Comparison of ENCODE assay signal across 23 cellular contexts in the genomic region with DNA sequence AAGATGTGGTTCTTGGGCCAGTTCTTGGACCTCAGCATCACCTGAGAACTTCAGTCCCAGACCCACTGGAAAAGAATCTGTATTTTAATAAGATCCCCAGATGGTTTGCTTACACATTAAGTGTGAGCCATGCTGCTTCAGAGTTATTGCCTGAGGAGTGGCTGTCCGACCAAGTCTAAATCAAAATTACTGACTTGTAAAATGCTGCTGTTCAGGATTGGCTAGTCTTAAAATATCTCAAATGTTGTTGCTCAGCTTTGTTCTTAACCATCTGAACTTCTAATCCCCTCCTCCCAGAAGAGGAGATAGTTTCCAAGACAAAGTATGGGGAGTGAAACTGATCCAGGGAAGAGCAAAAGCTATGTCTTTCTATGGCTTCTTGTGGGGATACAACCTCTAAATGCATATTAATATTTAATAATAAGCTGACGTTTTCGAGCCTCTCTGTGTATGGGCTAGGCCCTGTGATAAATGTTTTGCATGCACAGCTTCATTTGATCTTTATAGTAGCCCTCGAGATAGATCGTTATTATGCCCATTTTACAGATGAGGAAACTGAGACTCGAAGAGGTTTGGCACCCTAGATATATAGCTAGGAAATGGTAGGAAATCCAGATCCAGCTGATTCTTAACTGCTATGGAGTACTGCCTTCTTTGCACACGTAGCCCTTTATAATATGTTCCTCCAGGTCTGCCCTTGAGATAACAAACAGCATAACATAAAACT. TPM values are rescaled to one million over a fixed set of nuclear protein-coding genes. Genes with fewer than 3 reads are reported as not detected.
"Had no signal": no experiment of that assay in that cellular context is flagged by ENCODE, and none has a peak within 500 bp of the region (broad histone marks: within the 10 kb centered on the region; RNA-seq: fewer than 3 reads in every experiment).

No MANE protein-coding gene starts in this region.

- H3K27ac ChIP-seq: ascending aorta, left lung, neutrophil, ovary, psoas muscle, skin epidermis, suprapubic skin had no signal

- H3K27me3 Mint-ChIP-seq: activated naive CD4-positive, alpha-beta T cell treated with anti-CD3 and anti-CD28 coated beads, Interleukin-2, amount 50 U/mL, for 24 hours; central memory CD8-positive, alpha-beta T cell; natural killer cell treated with Interleukin-12 subunit alpha and Interleukin-12 subunit beta and Interleukin-15 and Interleukin-18, amount 100 ng/mL, for 72 hours; stimulated activated naive CD8-positive, alpha-beta T cell treated with anti-CD3 and anti-CD28 coated beads, Interleukin-15, amount 100 ng/mL, for 72 hours had no signal

- H3K27me3 ChIP-seq: ascending aorta, dorsolateral prefrontal cortex, esophagus squamous epithelium, left lung, neutrophil, ovary, suprapubic skin had no signal

- H3K4me3 Mint-ChIP-seq: activated CD8-positive, alpha-beta T cell treated with anti-CD3 and anti-CD28 coated beads, Interleukin-2, amount 10 ng/mL, durations not matched to agents 7 days and 5 days; activated naive CD4-positive, alpha-beta T cell treated with anti-CD3 and anti-CD28 coated beads, Interleukin-2, amount 50 U/mL, for 24 hours; central memory CD8-positive, alpha-beta T cell; immature natural killer cell; natural killer cell treated with Interleukin-12 subunit alpha and Interleukin-12 subunit beta and Interleukin-15 and Interleukin-18, amount 100 ng/mL, for 72 hours; stimulated activated naive CD8-positive, alpha-beta T cell treated with anti-CD3 and anti-CD28 coated beads, Interleukin-15, amount 100 ng/mL, for 72 hours had no signal

- H3K36me3 ChIP-seq: neutrophil, ovary had no signal

- H3K9me3 Mint-ChIP-seq: activated naive CD4-positive, alpha-beta T cell treated with anti-CD3 and anti-CD28 coated beads, Interleukin-2, amount 50 U/mL, for 24 hours; central memory CD8-positive, alpha-beta T cell; natural killer cell treated with Interleukin-12 subunit alpha and Interleukin-12 subunit beta and Interleukin-15 and Interleukin-18, amount 100 ng/mL, for 72 hours; stimulated activated naive CD8-positive, alpha-beta T cell treated with anti-CD3 and anti-CD28 coated beads, Interleukin-15, amount 100 ng/mL, for 72 hours had no signal

- H3K4me1 Mint-ChIP-seq: activated naive CD4-positive, alpha-beta T cell treated with anti-CD3 and anti-CD28 coated beads, Interleukin-2, amount 50 U/mL, for 24 hours; central memory CD8-positive, alpha-beta T cell; immature natural killer cell had no signal

- H3K36me3 Mint-ChIP-seq: natural killer cell treated with Interleukin-12 subunit alpha and Interleukin-12 subunit beta and Interleukin-15 and Interleukin-18, amount 100 ng/mL, for 72 hours had no signal

- H3K27ac Mint-ChIP-seq: activated CD8-positive, alpha-beta T cell treated with anti-CD3 and anti-CD28 coated beads, Interleukin-2, amount 10 ng/mL, durations not matched to agents 7 days and 5 days; activated naive CD4-positive, alpha-beta T cell treated with anti-CD3 and anti-CD28 coated beads, Interleukin-2, amount 50 U/mL, for 24 hours; immature natural killer cell; natural killer cell treated with Interleukin-12 subunit alpha and Interleukin-12 subunit beta and Interleukin-15 and Interleukin-18, amount 100 ng/mL, for 72 hours; stimulated activated naive CD8-positive, alpha-beta T cell treated with anti-CD3 and anti-CD28 coated beads, Interleukin-15, amount 100 ng/mL, for 72 hours had no signal

- H3K4me1 ChIP-seq: psoas muscle, suprapubic skin had no signal

- H3K9me3 ChIP-seq: ascending aorta, esophagus squamous epithelium, neutrophil, ovary, psoas muscle, suprapubic skin had no signal

- DNase-seq: activated CD4-positive, alpha-beta T cell treated with anti-CD3 and anti-CD28 coated beads for 1 hour; activated CD4-positive, alpha-beta T cell treated with anti-CD3 and anti-CD28 coated beads, Interleukin-2, amount 50 U/mL, for 1 hour; activated CD8-positive, alpha-beta T cell treated with anti-CD3 and anti-CD28 coated beads, Interleukin-2, amount 10 ng/mL, durations not matched to agents 7 days and 5 days; activated gamma-delta T cell treated with Interleukin-2 at 50 U/mL for 16 hours; dorsolateral prefrontal cortex; esophagus squamous epithelium; immature natural killer cell; left lung; ovary; psoas muscle; right cardiac atrium; stimulated activated CD4-positive, alpha-beta T cell treated with anti-CD3 and anti-CD28 coated beads, Interleukin-1b, Interleukin-23, amount 100 ng/mL, for 48 hours; stimulated activated naive CD8-positive, alpha-beta T cell treated with anti-CD3 and anti-CD28 coated beads, Interleukin-15, amount 100 ng/mL, for 72 hours; T-helper 1 cell; trophoblast cell had no signal

- H3K4me3 ChIP-seq: ascending aorta, dorsolateral prefrontal cortex, esophagus squamous epithelium, left lung, ovary, psoas muscle, skin epidermis, suprapubic skin had no signal

RNA-seq across cellular contexts. Expression of a gene that starts 52.2 kb away (rescaled TPM):
- total RNA-seq: activated CD8-positive, alpha-beta T cell treated with anti-CD3 and anti-CD28 coated beads, Interleukin-2, amount 10 ng/mL, durations not matched to agents 7 days and 5 days; kidney epithelial cell; natural killer cell treated with Interleukin-12 subunit alpha and Interleukin-12 subunit beta and Interleukin-15 and Interleukin-18, amount 100 ng/mL, for 72 hours had no signal
